ENCODE assay signal across 1 cellular context in genomic region chr1:25435315-25436103, GRCh38.
TF ChIP-seq lines count a peak whose summit lies in the region.

No MANE protein-coding gene starts in this region.

TF ChIP-seq in HepG2, 621 proteins besides CTCF, POLR2A, EP300 and RAD21:
- TF ChIP-seq ZNF10 (CRISPR knock-in tag; IDR thresholded peaks at IDR 0.05; ENCODE audit: borderline replicate concordance, low read depth) (no peak), CEBPG (CRISPR knock-in tag; IDR thresholded peaks at IDR 0.05) (0 out of 2 replicates have a peak, but pooled peaks have one; percentile 18), PAX8 (CRISPR knock-in tag; IDR thresholded peaks at IDR 0.05; ENCODE audit: borderline replicate concordance) (no peak), ZNF616 (CRISPR knock-in tag; IDR thresholded peaks at IDR 0.05; ENCODE audit: low read depth) (no peak), POLR2G (IDR thresholded peaks at IDR 0.05; ENCODE audit: low read depth, low read length) (no peak), FOSL2 (CRISPR knock-in tag; IDR thresholded peaks at IDR 0.05) (no peak), FOXO1 (CRISPR knock-in tag; IDR thresholded peaks at IDR 0.05) (no peak), CEBPB (IDR thresholded peaks at IDR 0.05; ENCODE audit: borderline replicate concordance, low read depth, low read length) (peak; percentile 47; the same call in 1 of the 2 replicates)
- TF ChIP-seq, protein P1, sequence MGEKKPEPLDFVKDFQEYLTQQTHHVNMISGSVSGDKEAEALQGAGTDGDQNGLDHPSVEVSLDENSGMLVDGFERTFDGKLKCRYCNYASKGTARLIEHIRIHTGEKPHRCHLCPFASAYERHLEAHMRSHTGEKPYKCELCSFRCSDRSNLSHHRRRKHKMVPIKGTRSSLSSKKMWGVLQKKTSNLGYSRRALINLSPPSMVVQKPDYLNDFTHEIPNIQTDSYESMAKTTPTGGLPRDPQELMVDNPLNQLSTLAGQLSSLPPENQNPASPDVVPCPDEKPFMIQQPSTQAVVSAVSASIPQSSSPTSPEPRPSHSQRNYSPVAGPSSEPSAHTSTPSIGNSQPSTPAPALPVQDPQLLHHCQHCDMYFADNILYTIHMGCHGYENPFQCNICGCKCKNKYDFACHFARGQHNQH (CRISPR knock-in tag; IDR thresholded peaks at IDR 0.05) = no peak
